8 cellular contexts compared by ENCODE assay signal in the genomic region with DNA sequence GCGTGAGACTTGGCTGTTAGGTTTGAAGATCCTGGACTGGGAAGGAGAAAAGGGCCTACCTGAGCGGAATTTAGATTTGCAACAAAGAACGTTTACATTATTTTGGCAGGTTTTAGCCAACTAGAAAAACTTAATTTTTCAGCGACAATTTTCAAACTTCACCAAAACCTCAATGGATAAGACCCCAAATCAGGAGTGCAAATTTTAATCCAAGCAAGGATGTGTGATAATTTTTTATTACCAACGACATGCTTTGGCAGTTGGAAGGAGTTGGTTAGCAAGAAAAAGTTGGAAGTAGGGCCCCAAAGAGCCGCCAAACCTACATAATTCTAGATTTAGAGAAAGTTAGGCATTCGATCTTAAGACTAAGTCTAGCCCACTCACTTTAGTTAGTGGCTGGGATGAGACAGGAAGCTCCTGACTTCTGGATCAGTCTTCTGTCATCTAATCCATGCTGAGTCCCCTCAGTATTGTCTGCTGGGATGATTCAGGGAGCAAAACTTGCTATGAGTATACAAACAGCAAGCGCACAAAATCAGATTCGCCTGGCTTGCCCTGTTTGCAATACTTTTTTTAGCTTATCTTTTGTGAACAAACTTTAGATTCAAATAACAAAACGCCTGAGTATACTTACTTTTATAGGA. TPM values are rescaled to one million over a fixed set of nuclear protein-coding genes. Genes with fewer than 3 reads are reported as not detected.
DNase-seq lines count a peak whose midpoint lies in the region; ATAC-seq, FAIRE-seq and TF ChIP-seq lines count a peak whose summit lies in the region.

No MANE protein-coding gene starts in this region.

- BruUV-seq in PC-3 (replicated peaks; lab: Mats Ljungman, UMichigan): TSS peak; percentile 82

- H3K27me3 ChIP-seq in PC-3 (ENCODE audit: low read length): no peaks in the 10 kb centered on the region
- no peaks in the 10 kb centered on the region for H3K27me3 ChIP-seq in pancreas

- intact Hi-C loops in PC-3 (cut with micrococcal nuclease): loop anchor here (1.0 to 5.0 kb wide), 6 partner anchors 8 to 355 kb away; no protein-coding TSS in a partner anchor
- intact Hi-C loops in pancreas (cut with DNase I): no loop called here

- peak overlapping the region; percentile 91 for H3K27ac ChIP-seq in PC-3 (ENCODE audit: low read length)
- H3K27ac ChIP-seq in epithelial cell of prostate: peak overlapping the region; percentile 92
- peak overlapping the region; percentile 87 to 98 (median 94) for H3K27ac ChIP-seq in pancreas

- peaks cover 31% of the 10 kb centered on the region for H4K20me1 ChIP-seq in PC-3 (ENCODE audit: low read length)

- peak; percentile 49 for ATAC-seq in PC-3
- ATAC-seq in pancreas: peak in 1 of 4 donors; percentile 6
- no peak for ATAC-seq in left lobe of liver
- no peak for ATAC-seq in HG03039 (IDR thresholded peaks at IDR 0.05; ENCODE audit: unreplicated experiment)

- CTCF ChIA-PET in PC-3 (lab: Charles Lee): interaction anchor here (0.7 to 1.6 kb wide), 5 partner anchors 8 to 358 kb away, joined by 3 to 8 read pairs (median 3); no protein-coding TSS in a partner anchor

- H3K4me1 ChIP-seq in PC-3 (ENCODE audit: insufficient read depth, low read length) (peaks cover 48% of the 10 kb centered on the region), pancreas (peaks cover 13 to 30% (median 29%) of the 10 kb centered on the region in 3 donors)

- H3K4me3 ChIP-seq in PC-3 (ENCODE audit: low read length): peak overlapping the region; percentile 97
- H3K4me3 ChIP-seq in pancreas: peak overlapping the region in 3 of 4 donors; percentile 84 to 94 (median 93)

- DNase-seq in G401 (ENCODE audit: low spot score) (peak; percentile 16), PC-3 (peak; percentile 80), epithelial cell of prostate (ENCODE audit: low read depth, low spot score) (no peak), pancreas (no peak), left lobe of liver (ENCODE audit: low spot score) (no peak), nucleus accumbens (lab: John Stamatoyannopoulos, UW) (no peak), NCI-H345 (lab: John Stamatoyannopoulos, UW) (no peak)

- no peaks in the 10 kb centered on the region; the same call in 1 of the 2 replicates for H3K36me3 ChIP-seq in PC-3 (ENCODE audit: low read depth, low read length)
- no peaks in the 10 kb centered on the region for H3K36me3 ChIP-seq in pancreas

- H3K9me3 ChIP-seq in PC-3 (ENCODE audit: low read length) (no peaks in the 10 kb centered on the region), pancreas (no peaks in the 10 kb centered on the region)

- POLR2A ChIA-PET in PC-3 (lab: Charles Lee; ENCODE audit: unreplicated experiment): interaction anchor here (0.5 to 0.7 kb wide), 3 partner anchors 71 to 131 kb away, joined by 3 to 4 read pairs (median 3); no protein-coding TSS in a partner anchor

- in situ Hi-C loops in G401 (cut with HindIII; ENCODE audit: low sequenced_read_pairs): no loop called here

- peak overlapping the region; percentile 67 for H2AFZ ChIP-seq in PC-3 (ENCODE audit: low read length)

- no peak for FAIRE-seq in pancreas (lab: Jason Lieb, UNC)

- TF ChIP-seq CTCF in PC-3 (conservative IDR thresholded peaks at IDR 0.05; ENCODE audit: low read depth, low read length) (no peak), pancreas (IDR thresholded peaks at IDR 0.05) (no peak)

- WGBS in pancreas, 2 donors: 26 to 28% methylated on average over 10 of the region's 10 CpGs

- H3K4me2 ChIP-seq in PC-3 (ENCODE audit: low read length): peak overlapping the region; percentile 89

- peak overlapping the region; percentile 97 for H3K9ac ChIP-seq in PC-3 (ENCODE audit: low read length)

- H3F3A ChIP-seq in PC-3 (ENCODE audit: low read length, unreplicated experiment): peaks cover 11% of the 10 kb centered on the region

- no peaks in the 10 kb centered on the region for H3K9me2 ChIP-seq in PC-3 (replicated peaks; ENCODE audit: low read length)

- H3K79me2 ChIP-seq in PC-3 (ENCODE audit: low read length): peaks cover 41% of the 10 kb centered on the region

RNA-seq across cellular contexts. Expression of a gene that starts 0.8 kb away (rescaled TPM):
- total RNA-seq in G401 (2014; rRNA removed; shearing (Covaris generic)): 67.0 and 112 TPM in 2 replicates
- 86.2 and 131 TPM in 2 replicates for total RNA-seq in PC-3 (2014; rRNA removed)
- total RNA-seq in pancreas: 10 to 100 TPM; 45.6 to 97.1 (median 58.9) TPM
- 10 to 100 TPM; 11.4 to 19.4 TPM for polyA plus RNA-seq in pancreas
- 77.7 TPM for total RNA-seq in left lobe of liver

Comparison
In these comparisons a context has a peak if more than half of its experiments do, and no peak if none do; other contexts are left out.
1. DNase-seq: peak in G401 (single experiment) and PC-3 (single experiment); none in epithelial cell of prostate (single experiment), pancreas (0 of 6), left lobe of liver (single experiment), nucleus accumbens (0 of 56) and NCI-H345 (single experiment).
2. Peak in every context shown above with its lines, with median percentiles within 50 percentile points of each other: H3K27ac ChIP-seq.